In genomic region chr17:8837438-8838075, GRCh38 we compare ENCODE assay signal across 14 cellular contexts. TPM values are rescaled to one million over a fixed set of nuclear protein-coding genes. Genes with fewer than 3 reads are reported as not detected.
DNase-seq lines count a peak whose midpoint lies in the region; ATAC-seq and TF ChIP-seq lines count a peak whose summit lies in the region.
"Had no signal": no experiment of that assay in that cellular context is flagged by ENCODE, and none has a peak within 500 bp of the region (broad histone marks: within the 10 kb centered on the region; RNA-seq: fewer than 3 reads in every experiment).

No MANE protein-coding gene starts in this region.

- H3K9me3 ChIP-seq in H9 (ENCODE audit: control insufficient read depth, low read depth, low read length) (no peaks in the 10 kb centered on the region), RWPE2 (ENCODE audit: severe bottlenecking) (no peaks in the 10 kb centered on the region), heart left ventricle (no peaks in the 10 kb centered on the region)

- H3K27me3 ChIP-seq in H9 (ENCODE audit: insufficient read depth, low read length) (no peaks in the 10 kb centered on the region; the same call in 1 of the 2 replicates), RWPE2 (ENCODE audit: insufficient read depth, poor library complexity, severe bottlenecking) (no peaks in the 10 kb centered on the region), heart left ventricle (peaks cover 0 to 7% (median 0%) of the 10 kb centered on the region in 9 donors)

- H3K14ac ChIP-seq in H9 (ENCODE audit: insufficient read depth, low read length): no peak overlapping the region

- H3K4me3 ChIP-seq in RWPE2 (ENCODE audit: severe bottlenecking): no peak overlapping the region
- H3K4me3 ChIP-seq in heart left ventricle: no peak overlapping the region

- no peak overlapping the region for H3K9ac ChIP-seq in H9 (ENCODE audit: extremely low read depth, insufficient read length, low read length)
- H3K9ac ChIP-seq: KMS-11 had no signal

- peaks cover 0 to 1% of the 10 kb centered on the region in 2 experiments; a peak in 1 of 5 replicates for H3K9me3 Mint-ChIP-seq in H9
- H3K9me3 Mint-ChIP-seq: activated T-cell treated with anti-CD3 and anti-CD28 coated beads, Interleukin-2, amount 50 U/mL, for 4 hours; CD4-positive, CD25-positive, alpha-beta regulatory T cell had no signal

- peak overlapping the region; percentile 72 for H3K18ac ChIP-seq in H9 (ENCODE audit: insufficient read length, low read depth, low read length)

- intact Hi-C loops in heart left ventricle (cut with DNase I) (loop anchor here in 2 of 10 donors (5.0 to 10.0 kb wide), 2 partner anchors 55 to 57 kb away; no protein-coding TSS in a partner anchor), sciatic nerve (cut with DNase I) (no loop called here)

- ATAC-seq in RWPE2 (ENCODE audit: low read depth) (peak; percentile 48), heart left ventricle (peak in 3 of 4 donors; percentile 57 to 85 (median 66)), sciatic nerve (no peak), HG03135 (IDR thresholded peaks at IDR 0.05; ENCODE audit: unreplicated experiment) (no peak)
- ATAC-seq: activated T-cell treated with anti-CD3 and anti-CD28 coated beads, Interleukin-2, amount 50 U/mL, for 4 hours had no signal

- H3K36me3 ChIP-seq in RWPE2 (ENCODE audit: low read depth): no peaks in the 10 kb centered on the region
- H3K36me3 ChIP-seq in heart left ventricle: no peaks in the 10 kb centered on the region

- H3K27ac Mint-ChIP-seq in H9: no peak overlapping the region
- H3K27ac Mint-ChIP-seq: CD4-positive, CD25-positive, alpha-beta regulatory T cell had no signal

- H3K4me2 ChIP-seq in H9 (ENCODE audit: insufficient read depth, insufficient read length, low read length): no peak overlapping the region
- H3K4me2 ChIP-seq: KMS-11 had no signal

- H4K91ac ChIP-seq in H9 (ENCODE audit: insufficient read length, low read depth, low read length): no peak overlapping the region

- H3K79me1 ChIP-seq in H9 (ENCODE audit: insufficient read depth, low read depth, low read length, poor library complexity, severe bottlenecking): no peaks in the 10 kb centered on the region

- no peak overlapping the region for H3K23ac ChIP-seq in H9 (ENCODE audit: insufficient read length, low read depth, low read length)

- no peak overlapping the region for H3T11ph ChIP-seq in H9 (ENCODE audit: low read length)

- DNase-seq in H9 (no peak), RWPE2 (ENCODE audit: low spot score) (no peak), heart left ventricle (peak in 2 of 5 donors; percentile 21 to 52), sciatic nerve (ENCODE audit: low spot score) (peak; percentile 43), NCI-H1092 treated with DMSO at 0.1 percent for 48 hours (lab: John Stamatoyannopoulos, UW) (no peak), RKO (ENCODE audit: low spot score) (no peak)
- DNase-seq: activated T-cell treated with anti-CD3 and anti-CD28 coated beads, Interleukin-2, amount 50 U/mL, for 4 hours; CD4-positive, CD25-positive, alpha-beta regulatory T cell; effector memory CD4-positive, alpha-beta T cell; left cardiac atrium; NCI-H1930 had no signal

- H3K23me2 ChIP-seq in H9 (ENCODE audit: insufficient read length, low read depth, low read length, poor library complexity, severe bottlenecking): peaks cover 2% of the 10 kb centered on the region

- no peak overlapping the region for H2AK5ac ChIP-seq in H9 (ENCODE audit: insufficient read length, low read length)

- H3K4me3 Mint-ChIP-seq in H9: no peak overlapping the region; a peak in 1 of 5 replicates
- H3K4me3 Mint-ChIP-seq: activated T-cell treated with anti-CD3 and anti-CD28 coated beads, Interleukin-2, amount 50 U/mL, for 4 hours; CD4-positive, CD25-positive, alpha-beta regulatory T cell; neural crest cell had no signal

- no peak overlapping the region for H2BK12ac ChIP-seq in H9 (ENCODE audit: insufficient read length, low read depth, low read length)

- no peak overlapping the region for H2BK5ac ChIP-seq in H9 (ENCODE audit: insufficient read length, low read length)

- WGBS in H9 (ENCODE audit: extremely low coverage, insufficient read length, low lambda C conversion rate): no CpG with 5 or more reads among the region's 11 CpGs
- WGBS in heart left ventricle, 4 donors: 47 to 51% (median 48%) methylated on average over 11 of the region's 11 CpGs

- H3K4me1 ChIP-seq in H9 (ENCODE audit: insufficient read depth, low read length) (no peaks in the 10 kb centered on the region), RWPE2 (ENCODE audit: insufficient read depth, poor library complexity, severe bottlenecking) (no peaks in the 10 kb centered on the region), heart left ventricle (peaks cover 0 to 9% (median 0%) of the 10 kb centered on the region in 12 donors)

- peaks cover 10 to 22% of the 10 kb centered on the region in 2 experiments; a peak in 3 of 4 replicates for H3K4me1 Mint-ChIP-seq in H9
- H3K4me1 Mint-ChIP-seq: CD4-positive, CD25-positive, alpha-beta regulatory T cell had no signal

- H2BK20ac ChIP-seq in H9 (ENCODE audit: low read depth, low read length, poor library complexity, severe bottlenecking): no peak overlapping the region

- no peak overlapping the region for H3K56ac ChIP-seq in H9 (ENCODE audit: insufficient read length, low read depth, low read length)

- H3K27ac ChIP-seq in H9 (ENCODE audit: insufficient read length, low read depth, low read length): no peak overlapping the region
- H3K27ac ChIP-seq in RWPE2 (ENCODE audit: poor library complexity, severe bottlenecking): no peak overlapping the region
- H3K27ac ChIP-seq in heart left ventricle: no peak overlapping the region
- H3K27ac ChIP-seq: KMS-11 had no signal

- no peak overlapping the region for H4K8ac ChIP-seq in H9 (replicated peaks; ENCODE audit: insufficient read length, low read depth, low read length)

- no peaks in the 10 kb centered on the region for H3K79me2 ChIP-seq in H9 (ENCODE audit: insufficient read depth, low read length)

- no peak overlapping the region for H2BK15ac ChIP-seq in H9 (ENCODE audit: low read depth, low read length)

- TF ChIP-seq CTCF in H9 (conservative IDR thresholded peaks at IDR 0.05) (no peak), RWPE2 (IDR thresholded peaks at IDR 0.05; ENCODE audit: poor library complexity, severe bottlenecking) (no peak), heart left ventricle (IDR thresholded peaks at IDR 0.05) (no peak)

- H2AFZ ChIP-seq in H9 (ENCODE audit: low read length): no peak overlapping the region

- no peaks in the 10 kb centered on the region for H3K36me3 Mint-ChIP-seq in H9 (ENCODE audit: insufficient read depth in 1 of 3, low read depth in 3 of 3)
- H3K36me3 Mint-ChIP-seq: CD4-positive, CD25-positive, alpha-beta regulatory T cell had no signal

- no peak overlapping the region for H2BK120ac ChIP-seq in H9 (ENCODE audit: low read depth, low read length, poor library complexity, severe bottlenecking)

- TF ChIP-seq POLR2A in heart left ventricle (IDR thresholded peaks at IDR 0.05): no peak

- no peak overlapping the region for H4K5ac ChIP-seq in H9 (ENCODE audit: insufficient read length, low read depth, low read length)

- no peak overlapping the region for H3K4ac ChIP-seq in H9 (ENCODE audit: low read depth, low read length)

- H4K20me1 ChIP-seq in H9 (ENCODE audit: control insufficient read depth, insufficient read depth, insufficient read length): no peaks in the 10 kb centered on the region

- H3K27me3 Mint-ChIP-seq in H9 (ENCODE audit: low read depth): peaks cover 12% of the 10 kb centered on the region

RNA-seq across cellular contexts. Expression of gene PIK3R6, which starts 29.9 kb away (rescaled TPM):
- total RNA-seq in H9 (2021) (0.15 TPM in 1 of 2 replicates, not detected in the other), heart left ventricle (1 to 10 TPM in 6 of 9 donors, under 1 TPM in 3; 0.21 to 5.4 (median 1.1) TPM), sciatic nerve (2.1 TPM)
- polyA plus RNA-seq in heart left ventricle: under 1 TPM; 0.69 to 0.76 TPM
- total RNA-seq: neural crest cell had no signal
- polyA plus RNA-seq: CD4-positive, CD25-positive, alpha-beta regulatory T cell had no signal

RNA-seq across cellular contexts. Expression of gene MFSD6L, which starts 38.4 kb away (rescaled TPM):
- 2.1 TPM in 2 replicates for total RNA-seq in H9 (2021)
- total RNA-seq in heart left ventricle: under 1 TPM in 2 of 9 donors, not detected in 7; 0.21 to 0.43 TPM
- under 1 TPM in 1 of 2 donors, not detected in 1; 0.08 TPM for polyA plus RNA-seq in heart left ventricle
- not detected for total RNA-seq in sciatic nerve
- total RNA-seq: CD4-positive, CD25-positive, alpha-beta regulatory T cell; left cardiac atrium; neural crest cell had no signal
- polyA plus RNA-seq: CD4-positive, CD25-positive, alpha-beta regulatory T cell had no signal

Comparison
In these comparisons a context has a peak if more than half of its experiments do, and no peak if none do; other contexts are left out.
1. ATAC-seq: peak in RWPE2 (single experiment) and heart left ventricle (3 of 4); none in sciatic nerve (single experiment) and HG03135 (single experiment).